Comparison of ENCODE assay signal across 8 cellular contexts in the genomic region with DNA sequence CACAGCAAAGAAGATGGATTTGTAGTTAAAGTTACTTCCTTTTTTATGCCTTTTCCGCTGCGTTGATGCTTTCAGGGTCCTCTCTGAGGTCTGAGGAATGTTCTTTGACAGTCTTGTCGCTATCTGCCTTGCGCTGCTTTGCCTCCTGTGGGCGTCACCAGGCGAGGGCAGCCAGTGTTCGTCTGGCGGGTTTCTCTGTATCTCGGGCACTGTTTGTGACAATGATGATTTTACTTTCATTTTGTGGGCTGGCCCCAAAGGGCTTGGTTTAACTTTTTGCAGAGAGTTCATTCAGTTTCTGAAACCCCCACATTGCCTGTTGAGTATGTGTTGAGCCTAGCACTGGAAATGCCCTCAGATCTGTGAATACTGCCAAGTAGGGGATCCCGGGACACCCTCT. TPM values are rescaled to one million over a fixed set of nuclear protein-coding genes. Genes with fewer than 3 reads are reported as not detected.
DNase-seq lines count a peak whose midpoint lies in the region; ATAC-seq and TF ChIP-seq lines count a peak whose summit lies in the region.

No MANE protein-coding gene starts in this region.

- no peak overlapping the region for H2BK12ac ChIP-seq in neuronal stem cell (ENCODE audit: low read length)

- H2AK5ac ChIP-seq in neuronal stem cell (ENCODE audit: low read depth, low read length): no peak overlapping the region

- H3K27ac Mint-ChIP-seq in T-helper 1 cell treated with Interleukin-12 subunit alpha and Interleukin-12 subunit beta and Interleukin-4 antibody, amounts not matched to agents 30 μg/mL and 1 μg/mL, for 36 hours: peak overlapping the region; percentile 88
- peak overlapping the region; percentile 94 for H3K27ac Mint-ChIP-seq in activated naive CD8-positive, alpha-beta T cell treated with anti-CD3 and anti-CD28 coated beads, Interleukin-2, amount 10 ng/mL, durations not matched to agents 7 days and 5 days

- no peak overlapping the region for H4K91ac ChIP-seq in neuronal stem cell (ENCODE audit: low read depth, low read length, poor library complexity)

- H4K8ac ChIP-seq in neuronal stem cell (ENCODE audit: low read depth, low read length): no peak overlapping the region

- H3K4me1 ChIP-seq in neuronal stem cell (ENCODE audit: control insufficient read depth in 2 of 2, insufficient read depth in 1 of 2, low read depth in 1 of 2, low read length in 2 of 2): no peaks in the 10 kb centered on the region
- H3K4me1 ChIP-seq in tibial artery: peaks cover 7 to 61% (median 31%) of the 10 kb centered on the region in 4 donors

- H3K4me1 Mint-ChIP-seq in T-helper 1 cell treated with Interleukin-12 subunit alpha and Interleukin-12 subunit beta and Interleukin-4 antibody, amounts not matched to agents 30 μg/mL and 1 μg/mL, for 36 hours (ENCODE audit: low read depth): peaks cover 51% of the 10 kb centered on the region
- peaks cover 39% of the 10 kb centered on the region for H3K4me1 Mint-ChIP-seq in activated naive CD8-positive, alpha-beta T cell treated with anti-CD3 and anti-CD28 coated beads, Interleukin-2, amount 10 ng/mL, durations not matched to agents 7 days and 5 days

- no peaks in the 10 kb centered on the region for H3K27me3 Mint-ChIP-seq in T-helper 1 cell treated with Interleukin-12 subunit alpha and Interleukin-12 subunit beta and Interleukin-4 antibody, amounts not matched to agents 30 μg/mL and 1 μg/mL, for 36 hours (ENCODE audit: low read depth)
- no peaks in the 10 kb centered on the region for H3K27me3 Mint-ChIP-seq in activated naive CD8-positive, alpha-beta T cell treated with anti-CD3 and anti-CD28 coated beads, Interleukin-2, amount 10 ng/mL, durations not matched to agents 7 days and 5 days

- DNase-seq in activated naive CD8-positive, alpha-beta T cell treated with anti-CD3 and anti-CD28 coated beads, Interleukin-2, amount 10 ng/mL, durations not matched to agents 7 days and 5 days: peak; percentile 61
- DNase-seq in neuronal stem cell (ENCODE audit: low spot score) (no peak), tibial artery (no peak), occipital lobe (lab: John Stamatoyannopoulos, UW) (no peak), NCI-H1048 (lab: John Stamatoyannopoulos, UW) (no peak)

- no peaks in the 10 kb centered on the region for H3K27me3 ChIP-seq in neuronal stem cell (ENCODE audit: control insufficient read depth in 3 of 3, insufficient read depth in 3 of 3, low read depth in 1 of 3, low read length in 3 of 3)
- no peaks in the 10 kb centered on the region for H3K27me3 ChIP-seq in tibial artery

- no peak overlapping the region for H3K27ac ChIP-seq in neuronal stem cell (replicated peaks; ENCODE audit: low read length)
- peak overlapping the region in 1 of 2 donors; percentile 4 for H3K27ac ChIP-seq in tibial artery

- no peaks in the 10 kb centered on the region for H3K9me3 Mint-ChIP-seq in T-helper 1 cell treated with Interleukin-12 subunit alpha and Interleukin-12 subunit beta and Interleukin-4 antibody, amounts not matched to agents 30 μg/mL and 1 μg/mL, for 36 hours
- no peaks in the 10 kb centered on the region for H3K9me3 Mint-ChIP-seq in activated naive CD8-positive, alpha-beta T cell treated with anti-CD3 and anti-CD28 coated beads, Interleukin-2, amount 10 ng/mL, durations not matched to agents 7 days and 5 days

- H3K23ac ChIP-seq in neuronal stem cell (ENCODE audit: low read depth, low read length, poor library complexity): no peak overlapping the region

- H3K18ac ChIP-seq in neuronal stem cell (ENCODE audit: low read length): no peak overlapping the region

- intact Hi-C loops in tibial artery (cut with DNase I; ENCODE audit: low total_unique reads): loop anchor here (10.0 kb wide), 1 partner anchor 630 kb away; no protein-coding TSS in a partner anchor

- H2BK15ac ChIP-seq in neuronal stem cell (ENCODE audit: low read length): no peak overlapping the region

- H2AFZ ChIP-seq in neuronal stem cell (ENCODE audit: low read length): peak overlapping the region; percentile 9

- peak; percentile 73 for ATAC-seq in HG02623 (IDR thresholded peaks at IDR 0.05; ENCODE audit: unreplicated experiment)
- ATAC-seq in activated naive CD8-positive, alpha-beta T cell treated with anti-CD3 and anti-CD28 coated beads, Interleukin-2, amount 10 ng/mL, durations not matched to agents 7 days and 5 days (ENCODE audit: low read depth): peak; percentile 94

- H3K4me3 ChIP-seq in GM08714 (ENCODE audit: low read length): peak overlapping the region; percentile 53; the same call in 1 of the 2 replicates
- no peak overlapping the region for H3K4me3 ChIP-seq in neuronal stem cell (ENCODE audit: low read length in 2 of 2)
- H3K4me3 ChIP-seq in tibial artery: peak overlapping the region; percentile 3 to 28

- H3K4ac ChIP-seq in neuronal stem cell (ENCODE audit: low read length): no peak overlapping the region

- H3K4me3 Mint-ChIP-seq in T-helper 1 cell treated with Interleukin-12 subunit alpha and Interleukin-12 subunit beta and Interleukin-4 antibody, amounts not matched to agents 30 μg/mL and 1 μg/mL, for 36 hours: peak overlapping the region; percentile 86
- H3K4me3 Mint-ChIP-seq in activated naive CD8-positive, alpha-beta T cell treated with anti-CD3 and anti-CD28 coated beads, Interleukin-2, amount 10 ng/mL, durations not matched to agents 7 days and 5 days: peak overlapping the region; percentile 91

- no peak overlapping the region for H3K14ac ChIP-seq in neuronal stem cell (ENCODE audit: low read length)

- peaks cover 0 to 5% of the 10 kb centered on the region in 2 donors for H3K36me3 ChIP-seq in neuronal stem cell (replicated peaks in 1 of 2; ENCODE audit: control insufficient read depth in 2 of 2, insufficient read depth in 2 of 2, low read length in 2 of 2)
- H3K36me3 ChIP-seq in tibial artery: peaks cover 8 to 12% (median 9%) of the 10 kb centered on the region in 3 donors

- no peak overlapping the region for H3K4me2 ChIP-seq in neuronal stem cell (ENCODE audit: insufficient read depth, low read length, poor library complexity, severe bottlenecking)

- H2BK5ac ChIP-seq in neuronal stem cell (ENCODE audit: low read length): no peak overlapping the region

- no peak for TF ChIP-seq CTCF in tibial artery (IDR thresholded peaks at IDR 0.05)

- no peak overlapping the region for H2BK120ac ChIP-seq in neuronal stem cell (ENCODE audit: low read depth, low read length)

- WGBS in neuronal stem cell (ENCODE audit: extremely low coverage in 2 of 2, insufficient read length in 2 of 2, insufficient replicate concordance in 1 of 2), 2 donors: no CpG with 5 or more reads among the region's 10 CpGs

- H3K9ac ChIP-seq in neuronal stem cell (ENCODE audit: low read depth, low read length, poor library complexity): no peak overlapping the region

- H3K9me3 ChIP-seq in neuronal stem cell (replicated peaks in 1 of 2; ENCODE audit: control insufficient read depth in 2 of 2, insufficient read depth in 1 of 2, low read depth in 1 of 2, low read length in 2 of 2) (no peaks in the 10 kb centered on the region), tibial artery (no peaks in the 10 kb centered on the region)

- H3K36me3 Mint-ChIP-seq in T-helper 1 cell treated with Interleukin-12 subunit alpha and Interleukin-12 subunit beta and Interleukin-4 antibody, amounts not matched to agents 30 μg/mL and 1 μg/mL, for 36 hours (ENCODE audit: low read depth): peaks cover 19% of the 10 kb centered on the region
- H3K36me3 Mint-ChIP-seq in activated naive CD8-positive, alpha-beta T cell treated with anti-CD3 and anti-CD28 coated beads, Interleukin-2, amount 10 ng/mL, durations not matched to agents 7 days and 5 days: peaks cover 21% of the 10 kb centered on the region

- POLR2A ChIA-PET in activated naive CD8-positive, alpha-beta T cell treated with anti-CD3 and anti-CD28 coated beads, Interleukin-2, amount 10 ng/mL, durations not matched to agents 7 days and 5 days (lab: Charles Lee): interaction anchor here (3.6 kb wide), 1 partner anchor 12 kb away, joined by 16 read pairs; no protein-coding TSS in a partner anchor

- H3K79me1 ChIP-seq in neuronal stem cell (ENCODE audit: low read depth, low read length): peaks cover 2% of the 10 kb centered on the region

RNA-seq across cellular contexts. Expression of a gene that starts 24.6 kb away (rescaled TPM):
- total RNA-seq in activated naive CD8-positive, alpha-beta T cell treated with anti-CD3 and anti-CD28 coated beads, Interleukin-2, amount 10 ng/mL, durations not matched to agents 7 days and 5 days: 10 to 100 TPM; 89.8 to 91.6 TPM
- 26.9 TPM for polyA plus RNA-seq in neuronal stem cell (2013, experiment 1 of 2)
- polyA plus RNA-seq in neuronal stem cell (2013, experiment 2 of 2): 26.9 TPM
- total RNA-seq in occipital lobe: 50.7 TPM

Comparison
In these comparisons a context has a peak if more than half of its experiments do, and no peak if none do; other contexts are left out.
1. H3K4me3 ChIP-seq: peak in GM08714 (single experiment) and tibial artery (2 of 2); none in neuronal stem cell (0 of 2).